26 cellular contexts compared by ENCODE assay signal in genomic region chr2:240645346-240646060, GRCh38. TPM values are rescaled to one million over a fixed set of nuclear protein-coding genes. Genes with fewer than 3 reads are reported as not detected.
A peak's percentile ranks its signal among the peaks of the same experiment; 100 is the strongest.
DNase-seq lines count a peak whose midpoint lies in the region; ATAC-seq and TF ChIP-seq lines count a peak whose summit lies in the region.
"Had no signal": no experiment of that assay in that cellular context is flagged by ENCODE, and none has a peak within 500 bp of the region (broad histone marks: within the 10 kb centered on the region; RNA-seq: fewer than 3 reads in every experiment).

No MANE protein-coding gene starts in this region.

- H3K9me2 ChIP-seq in SK-N-SH: no peaks in the 10 kb centered on the region

- H3K27me3 ChIP-seq in SK-N-SH (ENCODE audit: insufficient read depth) (no peaks in the 10 kb centered on the region; the same call in 1 of the 2 replicates), osteoblast (ENCODE audit: insufficient read depth, low read length) (peaks cover 34% of the 10 kb centered on the region)
- no peaks in the 10 kb centered on the region for H3K27me3 ChIP-seq in CD8-positive, alpha-beta memory T cell (ENCODE audit: insufficient read depth, low read length, poor library complexity, severe bottlenecking)
- H3K27me3 ChIP-seq: ovary had no signal

- POLR2A ChIA-PET in SK-N-SH (lab: Yijun Ruan, JAX): no interaction called here
- POLR2A ChIA-PET in CD8-positive, alpha-beta memory T cell (lab: Charles Lee): no interaction called here

- H3K9me3 ChIP-seq in SK-N-SH (no peaks in the 10 kb centered on the region), osteoblast (ENCODE audit: low read depth, low read length) (no peaks in the 10 kb centered on the region)
- H3K9me3 ChIP-seq in CD8-positive, alpha-beta memory T cell (ENCODE audit: low read length): no peaks in the 10 kb centered on the region
- H3K9me3 ChIP-seq: ovary had no signal

- H3K79me2 ChIP-seq in SK-N-SH (ENCODE audit: insufficient read depth) (no peaks in the 10 kb centered on the region), osteoblast (ENCODE audit: insufficient read depth, low read length) (no peaks in the 10 kb centered on the region)

- H3K9ac ChIP-seq in SK-N-SH: no peak overlapping the region

- TF ChIP-seq EP300 in SK-N-SH (IDR thresholded peaks at IDR 0.05; ENCODE audit: borderline replicate concordance in 1 of 2, low read depth in 1 of 2, low read length in 1 of 2): no peak

- peak overlapping the region in 7 of 8 donors; percentile 19 to 97 (median 94) for H3K27ac Mint-ChIP-seq in CD8-positive, alpha-beta memory T cell
- H3K27ac Mint-ChIP-seq in chondrocyte (ENCODE audit: unreplicated experiment): no peak overlapping the region
- H3K27ac Mint-ChIP-seq: activated CD4-positive, alpha-beta T cell treated with anti-CD3 and anti-CD28 coated beads for 36 hours; activated naive CD8-positive, alpha-beta T cell treated with anti-CD3 and anti-CD28 coated beads, Interleukin-2, amount 10 ng/mL, durations not matched to agents 7 days and 5 days; activated T-helper 2 cell treated with anti-CD3 and anti-CD28 coated beads, Interferon-gamma antibody, Interleukin-2, Interleukin-4, amounts not matched to agents 10 μg/mL and 5 μg/mL and 100 μg/mL, durations not matched to agents 14 hours and 24 hours and 36 hours; stimulated activated naive CD8-positive, alpha-beta T cell treated with anti-CD3 and anti-CD28 coated beads, Interleukin-15, Interleukin-2, amounts not matched to agents 100 ng/mL and 50 ng/mL, for 24 hours had no signal

- TF ChIP-seq RAD21 in SK-N-SH (IDR thresholded peaks at IDR 0.05; ENCODE audit: low read length): no peak

- CTCF ChIA-PET in SK-N-SH (lab: Yijun Ruan, JAX): interaction anchor here (1.3 kb wide), 1 partner anchor 195 kb away, joined by 3 read pairs; no protein-coding TSS in a partner anchor
- CTCF ChIA-PET in CD8-positive, alpha-beta memory T cell (lab: Charles Lee): no interaction called here

- peak; percentile 22 for DNase-seq in SK-N-SH
- DNase-seq in CD8-positive, alpha-beta memory T cell: no peak
- peak; percentile 58 for DNase-seq in chondrocyte (ENCODE audit: low spot score)
- DNase-seq in osteoblast (ENCODE audit: insufficient read length, low spot score, missing footprints): peak; percentile 82
- DNase-seq in NCI-H1436 treated with DMSO at 0.1 percent for 48 hours (lab: John Stamatoyannopoulos, UW): no peak
- no peak for DNase-seq in T-helper 1 cell
- no peak for DNase-seq in UCSD-AML1 (lab: John Stamatoyannopoulos, UW; ENCODE audit: unreplicated experiment)
- DNase-seq: activated CD4-positive, alpha-beta T cell treated with anti-CD3 and anti-CD28 coated beads for 36 hours; DMS79; KG1; left colon; naive B cell; NCI-H510A; NK-92 treated with Interleukin-12 subunit alpha and Interleukin-12 subunit beta, amount 100 ng/mL, for 24 hours; SHP77 treated with DMSO at 0.1 percent for 48 hours had no signal

- peak overlapping the region in 4 of 7 donors; percentile 18 to 76 (median 72) for H3K4me3 Mint-ChIP-seq in CD8-positive, alpha-beta memory T cell
- no peak overlapping the region for H3K4me3 Mint-ChIP-seq in chondrocyte (ENCODE audit: unreplicated experiment)
- H3K4me3 Mint-ChIP-seq: activated CD4-positive, alpha-beta T cell treated with anti-CD3 and anti-CD28 coated beads for 36 hours; activated naive CD8-positive, alpha-beta T cell treated with anti-CD3 and anti-CD28 coated beads, Interleukin-2, amount 10 ng/mL, durations not matched to agents 7 days and 5 days; naive B cell; stimulated activated naive CD8-positive, alpha-beta T cell treated with anti-CD3 and anti-CD28 coated beads, Interleukin-15, Interleukin-2, amounts not matched to agents 100 ng/mL and 50 ng/mL, for 24 hours had no signal

- H3K9me3 Mint-ChIP-seq in CD8-positive, alpha-beta memory T cell: no peaks in the 10 kb centered on the region
- no peaks in the 10 kb centered on the region for H3K9me3 Mint-ChIP-seq in chondrocyte (ENCODE audit: low read depth)
- H3K9me3 Mint-ChIP-seq: activated naive CD8-positive, alpha-beta T cell treated with anti-CD3 and anti-CD28 coated beads, Interleukin-2, amount 10 ng/mL, durations not matched to agents 7 days and 5 days; activated T-helper 2 cell treated with anti-CD3 and anti-CD28 coated beads, Interferon-gamma antibody, Interleukin-2, Interleukin-4, amounts not matched to agents 10 μg/mL and 5 μg/mL and 100 μg/mL, durations not matched to agents 14 hours and 24 hours and 36 hours; naive B cell; stimulated activated naive CD8-positive, alpha-beta T cell treated with anti-CD3 and anti-CD28 coated beads, Interleukin-15, Interleukin-2, amounts not matched to agents 100 ng/mL and 50 ng/mL, for 24 hours had no signal

- H3K4me3 ChIP-seq in SK-N-SH (ENCODE audit: low read depth in 2 of 2, low read length in 1 of 2) (no peak overlapping the region), osteoblast (ENCODE audit: insufficient read depth, low read length) (no peak overlapping the region)
- H3K4me3 ChIP-seq in CD8-positive, alpha-beta memory T cell (ENCODE audit: low read length): peak overlapping the region; percentile 45
- H3K4me3 ChIP-seq: dorsolateral prefrontal cortex, ovary had no signal

- H3K4me1 Mint-ChIP-seq in CD8-positive, alpha-beta memory T cell: peaks cover 0 to 15% (median 9%) of the 10 kb centered on the region in 3 donors
- no peaks in the 10 kb centered on the region for H3K4me1 Mint-ChIP-seq in chondrocyte (ENCODE audit: low read depth)
- H3K4me1 Mint-ChIP-seq: activated CD4-positive, alpha-beta T cell treated with anti-CD3 and anti-CD28 coated beads for 36 hours; naive B cell had no signal

- TF ChIP-seq CTCF in SK-N-SH (IDR thresholded peaks at IDR 0.05) (no peak), chondrocyte (IDR thresholded peaks at IDR 0.05) (no peak), osteoblast (IDR thresholded peaks at IDR 0.05; ENCODE audit: extremely low read depth, low read depth, low read length) (no peak)

- no peaks in the 10 kb centered on the region for H3K36me3 Mint-ChIP-seq in CD8-positive, alpha-beta memory T cell
- H3K36me3 Mint-ChIP-seq in chondrocyte (ENCODE audit: low read depth): no peaks in the 10 kb centered on the region
- H3K36me3 Mint-ChIP-seq: activated naive CD8-positive, alpha-beta T cell treated with anti-CD3 and anti-CD28 coated beads, Interleukin-2, amount 10 ng/mL, durations not matched to agents 7 days and 5 days; naive B cell had no signal

- H3K36me3 ChIP-seq in SK-N-SH (replicated peaks in 1 of 2; ENCODE audit: control insufficient read depth in 1 of 2, insufficient read depth in 2 of 2, low read length in 1 of 2) (no peaks in the 10 kb centered on the region), osteoblast (ENCODE audit: insufficient read depth, low read length) (no peaks in the 10 kb centered on the region)
- no peaks in the 10 kb centered on the region for H3K36me3 ChIP-seq in CD8-positive, alpha-beta memory T cell (ENCODE audit: insufficient read depth, low read length)
- H3K36me3 ChIP-seq: ovary had no signal

- H3F3A ChIP-seq in SK-N-SH (replicated peaks; ENCODE audit: insufficient read depth): no peaks in the 10 kb centered on the region

- H3K4me2 ChIP-seq in SK-N-SH: no peak overlapping the region
- no peak overlapping the region for H3K4me2 ChIP-seq in osteoblast (ENCODE audit: insufficient read depth, low read length)

- peaks cover 5 to 27% of the 10 kb centered on the region in 2 donors for H3K27me3 Mint-ChIP-seq in CD8-positive, alpha-beta memory T cell
- peaks cover 50% of the 10 kb centered on the region for H3K27me3 Mint-ChIP-seq in chondrocyte (ENCODE audit: low read depth)

- 50% methylated on average over 6 of the region's 21 CpGs for WGBS in SK-N-SH (ENCODE audit: low lambda C conversion rate)

- no peak for ATAC-seq in SK-N-SH treated with all-trans-retinoic acid at 6 μM for 48 hours
- ATAC-seq: HCT116, left colon, right cardiac atrium had no signal

- no peak overlapping the region for H2AFZ ChIP-seq in SK-N-SH (ENCODE audit: low read depth)
- H2AFZ ChIP-seq in osteoblast (ENCODE audit: low read length): no peak overlapping the region

- H3K4me1 ChIP-seq in SK-N-SH (ENCODE audit: control insufficient read depth in 1 of 2, insufficient read depth in 2 of 2, low read depth in 1 of 2, low read length in 1 of 2): no peaks in the 10 kb centered on the region; a peak in 1 of 4 replicates
- H3K4me1 ChIP-seq in CD8-positive, alpha-beta memory T cell (ENCODE audit: insufficient read depth, low read length): peaks cover 5% of the 10 kb centered on the region
- no peaks in the 10 kb centered on the region for H3K4me1 ChIP-seq in osteoblast (ENCODE audit: insufficient read depth, low read length)

- H4K20me1 ChIP-seq in SK-N-SH (ENCODE audit: insufficient read depth) (no peaks in the 10 kb centered on the region), osteoblast (ENCODE audit: insufficient read depth, low read length) (no peaks in the 10 kb centered on the region)

- H3K27ac ChIP-seq in SK-N-SH (ENCODE audit: low read depth in 2 of 2, low read length in 1 of 2) (no peak overlapping the region), osteoblast (ENCODE audit: low read depth, low read length) (no peak overlapping the region)
- peak overlapping the region; percentile 16 for H3K27ac ChIP-seq in CD8-positive, alpha-beta memory T cell (ENCODE audit: low read depth, low read length)
- H3K27ac ChIP-seq: dorsolateral prefrontal cortex, ovary had no signal

RNA-seq across cellular contexts. Expression of gene GPR35, which starts 20.2 kb away (rescaled TPM):
- polyA plus RNA-seq in SK-N-SH (2012; rRNA removed): 1.2 and 1.3 TPM in 2 replicates
- polyA plus RNA-seq in SK-N-SH (2012; cell fraction: cytosol; rRNA removed): 0.31 and 0.37 TPM in 2 replicates
- 8.6 and 12.4 TPM in 2 replicates for polyA plus RNA-seq in SK-N-SH (2012; cell fraction: nucleus; rRNA removed)
- total RNA-seq in CD8-positive, alpha-beta memory T cell: 1 to 10 TPM; 8.4 to 9.0 TPM
- polyA plus RNA-seq in CD8-positive, alpha-beta memory T cell: 1.9 TPM
- total RNA-seq in chondrocyte (1.9 to 2.9 TPM (median 2.8 TPM) in 3 replicates), osteoblast (1.1 and 1.5 TPM in 2 replicates)
- total RNA-seq: epithelial cell of proximal tubule had no signal

RNA-seq across cellular contexts. Expression of gene AQP12B, which starts 37.2 kb away (rescaled TPM):
- not detected in 2 replicates for polyA plus RNA-seq in SK-N-SH (2012; rRNA removed)
- polyA plus RNA-seq in SK-N-SH (2012; cell fraction: cytosol; rRNA removed): not detected in 2 replicates
- 0.02 TPM in 1 of 2 replicates, not detected in the other for polyA plus RNA-seq in SK-N-SH (2012; cell fraction: nucleus; rRNA removed)
- total RNA-seq in CD8-positive, alpha-beta memory T cell: not detected
- not detected for polyA plus RNA-seq in CD8-positive, alpha-beta memory T cell
- total RNA-seq in chondrocyte (not detected in 3 replicates), osteoblast (not detected in 2 replicates)
- total RNA-seq: A172; activated CD4-positive, alpha-beta T cell treated with anti-CD3 and anti-CD28 coated beads for 36 hours; activated naive CD8-positive, alpha-beta T cell treated with anti-CD3 and anti-CD28 coated beads, Interleukin-2, amount 10 ng/mL, durations not matched to agents 7 days and 5 days; activated T-helper 2 cell treated with anti-CD3 and anti-CD28 coated beads, Interferon-gamma antibody, Interleukin-2, Interleukin-4, amounts not matched to agents 10 μg/mL and 5 μg/mL and 100 μg/mL, durations not matched to agents 14 hours and 24 hours and 36 hours; dorsolateral prefrontal cortex; epithelial cell of proximal tubule; fibroblast of villous mesenchyme; right cardiac atrium had no signal
- polyA plus RNA-seq: ovary, right cardiac atrium had no signal

RNA-seq across cellular contexts. Expression of gene AQP12A, which starts 46.2 kb away (rescaled TPM):
- polyA plus RNA-seq in SK-N-SH (2012; rRNA removed): not detected in 2 replicates
- not detected in 2 replicates for polyA plus RNA-seq in SK-N-SH (2012; cell fraction: cytosol; rRNA removed)
- not detected in 2 replicates for polyA plus RNA-seq in SK-N-SH (2012; cell fraction: nucleus; rRNA removed)
- total RNA-seq in CD8-positive, alpha-beta memory T cell: not detected
- polyA plus RNA-seq in CD8-positive, alpha-beta memory T cell: not detected
- total RNA-seq in chondrocyte (not detected in 3 replicates), osteoblast (not detected in 2 replicates)
- total RNA-seq: A172; activated CD4-positive, alpha-beta T cell treated with anti-CD3 and anti-CD28 coated beads for 36 hours; activated naive CD8-positive, alpha-beta T cell treated with anti-CD3 and anti-CD28 coated beads, Interleukin-2, amount 10 ng/mL, durations not matched to agents 7 days and 5 days; activated T-helper 2 cell treated with anti-CD3 and anti-CD28 coated beads, Interferon-gamma antibody, Interleukin-2, Interleukin-4, amounts not matched to agents 10 μg/mL and 5 μg/mL and 100 μg/mL, durations not matched to agents 14 hours and 24 hours and 36 hours; dorsolateral prefrontal cortex; epithelial cell of proximal tubule; fibroblast of villous mesenchyme; ovary; right cardiac atrium had no signal
- polyA plus RNA-seq: ovary, right cardiac atrium had no signal

RNA-seq across cellular contexts. Expression of gene CAPN10, which starts 59.0 kb away (rescaled TPM):
- 24.0 and 28.1 TPM in 2 replicates for polyA plus RNA-seq in SK-N-SH (2012; rRNA removed)
- polyA plus RNA-seq in SK-N-SH (2012; cell fraction: cytosol; rRNA removed): 7.5 and 13.2 TPM in 2 replicates
- 110 and 163 TPM in 2 replicates for polyA plus RNA-seq in SK-N-SH (2012; cell fraction: nucleus; rRNA removed)
- total RNA-seq in CD8-positive, alpha-beta memory T cell: 10 to 100 TPM; 36.1 to 40.5 TPM
- polyA plus RNA-seq in CD8-positive, alpha-beta memory T cell: 19.5 TPM
- total RNA-seq in chondrocyte: 22.0 to 29.4 TPM (median 22.7 TPM) in 3 replicates
- total RNA-seq in osteoblast: 21.0 and 22.1 TPM in 2 replicates

Comparison
In these comparisons a context has a peak if more than half of its experiments do, and no peak if none do; other contexts are left out.
1. DNase-seq: peak in SK-N-SH (single experiment), chondrocyte (single experiment) and osteoblast (single experiment); none in CD8-positive, alpha-beta memory T cell (0 of 5), NCI-H1436 treated with DMSO at 0.1 percent for 48 hours (single experiment), T-helper 1 cell (0 of 5) and UCSD-AML1 (single experiment).